In the genomic region with DNA sequence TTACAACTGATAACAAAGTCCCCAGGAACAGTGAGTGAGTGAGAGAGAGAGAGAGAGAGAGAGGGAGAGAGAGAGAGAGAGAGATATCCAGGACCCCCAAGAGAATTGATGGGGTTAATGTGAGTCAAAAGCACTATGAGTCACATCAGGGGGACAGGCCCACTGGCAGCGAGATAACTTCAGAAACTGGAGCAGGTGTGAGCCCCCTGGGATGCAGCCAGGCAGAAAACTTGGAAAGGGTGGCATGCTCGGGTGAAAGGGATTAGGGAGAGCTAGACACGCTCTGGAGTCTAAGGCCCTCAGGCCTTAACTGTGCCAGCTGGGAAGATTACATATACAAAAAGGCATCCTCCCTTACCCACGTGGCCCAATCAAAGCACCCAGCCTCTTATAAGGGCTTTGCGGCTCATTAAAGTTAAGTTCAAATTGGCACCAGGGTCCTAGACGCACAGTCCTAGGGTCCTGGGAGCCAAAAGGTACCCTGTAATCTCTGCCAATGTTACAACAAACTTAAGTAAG, we compare ENCODE assay signal across 8 cellular contexts. TPM values are rescaled to one million over a fixed set of nuclear protein-coding genes. Genes with fewer than 3 reads are reported as not detected.
A peak's percentile ranks its signal among the peaks of the same experiment; 100 is the strongest.
DNase-seq lines count a peak whose midpoint lies in the region; ATAC-seq and TF ChIP-seq lines count a peak whose summit lies in the region.

No MANE protein-coding gene starts in this region.

- DNase-seq in activated CD4-positive, alpha-beta T cell treated with anti-CD3 and anti-CD28 coated beads for 48 hours, result peak; percentile 11
- DNase-seq in activated CD4-positive, alpha-beta T cell treated with anti-CD3 and anti-CD28 coated beads for 1 hour, result no peak
- DNase-seq in MG63, result peak; percentile 84
- DNase-seq in activated T-cell treated with anti-CD3 and anti-CD28 coated beads, Interleukin-2, amount 50 U/mL, for 4 hours, result no peak
- peak; percentile 70 for DNase-seq in fibroblast of pulmonary artery (ENCODE audit: low read depth)
- no peak for DNase-seq in activated gamma-delta T cell treated with Interleukin-2 at 50 U/mL for 16 hours

- H3K36me3 ChIP-seq in MG63, result no peaks in the 10 kb centered on the region; the same call in 1 of the 2 replicates

- H3K4me1 Mint-ChIP-seq in activated T-cell treated with anti-CD3 and anti-CD28 coated beads, Interleukin-2, amount 50 U/mL, for 4 hours (ENCODE audit: low read depth), result peaks cover 35% of the 10 kb centered on the region
- H3K4me1 Mint-ChIP-seq in nephron, result peaks cover 12% of the 10 kb centered on the region

- H3K4me3 ChIP-seq in MG63 (peak overlapping the region; percentile 88), fibroblast of pulmonary artery (replicated peaks; ENCODE audit: low read depth, low read length) (peak overlapping the region; percentile 68)

- peak overlapping the region; percentile 90 to 96 (median 91) for H3K27ac Mint-ChIP-seq in nephron

- H3K27me3 Mint-ChIP-seq in activated T-cell treated with anti-CD3 and anti-CD28 coated beads, Interleukin-2, amount 50 U/mL, for 4 hours (ENCODE audit: low read depth), result no peaks in the 10 kb centered on the region
- H3K27me3 Mint-ChIP-seq in nephron (ENCODE audit: low read depth), result no peaks in the 10 kb centered on the region

- TF ChIP-seq CTCF in fibroblast of pulmonary artery (IDR thresholded peaks at IDR 0.05; ENCODE audit: low read length, missing control alignments) (no peak), nephron (IDR thresholded peaks at IDR 0.05; ENCODE audit: unreplicated experiment in 3 of 3) (no peak)

- H3K36me3 Mint-ChIP-seq in activated T-cell treated with anti-CD3 and anti-CD28 coated beads, Interleukin-2, amount 50 U/mL, for 4 hours (ENCODE audit: insufficient read depth), result no peaks in the 10 kb centered on the region
- no peaks in the 10 kb centered on the region for H3K36me3 Mint-ChIP-seq in nephron (ENCODE audit: low read depth)

- H3K9me3 Mint-ChIP-seq in activated T-cell treated with anti-CD3 and anti-CD28 coated beads, Interleukin-2, amount 50 U/mL, for 4 hours, result no peaks in the 10 kb centered on the region
- no peaks in the 10 kb centered on the region for H3K9me3 Mint-ChIP-seq in nephron

- H3K4me3 Mint-ChIP-seq in activated T-cell treated with anti-CD3 and anti-CD28 coated beads, Interleukin-2, amount 50 U/mL, for 4 hours, result peak overlapping the region; percentile 87
- peak overlapping the region; percentile 87 to 93 (median 90) for H3K4me3 Mint-ChIP-seq in nephron

- H3K9me3 ChIP-seq in MG63, result no peaks in the 10 kb centered on the region

- H3K27me3 ChIP-seq in MG63, result no peaks in the 10 kb centered on the region

- ATAC-seq in activated T-cell treated with anti-CD3 and anti-CD28 coated beads, Interleukin-2, amount 50 U/mL, for 4 hours, result peak; percentile 20 to 29
- ATAC-seq in GM19452 (IDR thresholded peaks at IDR 0.05; ENCODE audit: unreplicated experiment), result no peak

RNA-seq across cellular contexts. Expression of a gene that starts 0.8 kb away (rescaled TPM):
- total RNA-seq in MG63 (2014; rRNA removed; shearing (Covaris generic); ENCODE audit: low replicate concordance), result 70.9 and 80.9 TPM in 2 replicates
- 10 to 100 TPM; 20.8 to 28.0 (median 24.6) TPM for total RNA-seq in activated T-cell treated with anti-CD3 and anti-CD28 coated beads, Interleukin-2, amount 50 U/mL, for 4 hours

RNA-seq across cellular contexts. Expression of a gene that starts 40.7 kb away (rescaled TPM):
- 62.1 and 85.3 TPM in 2 replicates for total RNA-seq in MG63 (2014; rRNA removed; shearing (Covaris generic); ENCODE audit: low replicate concordance)
- total RNA-seq in activated T-cell treated with anti-CD3 and anti-CD28 coated beads, Interleukin-2, amount 50 U/mL, for 4 hours, result 10 to 100 TPM; 39.5 to 51.3 (median 45.9) TPM

Comparison
In these comparisons a context has a peak if more than half of its experiments do, and no peak if none do; other contexts are left out.
1. DNase-seq: peak in activated CD4-positive, alpha-beta T cell treated with anti-CD3 and anti-CD28 coated beads for 48 hours (single experiment), MG63 (single experiment) and fibroblast of pulmonary artery (single experiment); none in activated CD4-positive, alpha-beta T cell treated with anti-CD3 and anti-CD28 coated beads for 1 hour (single experiment), activated T-cell treated with anti-CD3 and anti-CD28 coated beads, Interleukin-2, amount 50 U/mL, for 4 hours (single experiment) and activated gamma-delta T cell treated with Interleukin-2 at 50 U/mL for 16 hours (single experiment).